In the genomic region with DNA sequence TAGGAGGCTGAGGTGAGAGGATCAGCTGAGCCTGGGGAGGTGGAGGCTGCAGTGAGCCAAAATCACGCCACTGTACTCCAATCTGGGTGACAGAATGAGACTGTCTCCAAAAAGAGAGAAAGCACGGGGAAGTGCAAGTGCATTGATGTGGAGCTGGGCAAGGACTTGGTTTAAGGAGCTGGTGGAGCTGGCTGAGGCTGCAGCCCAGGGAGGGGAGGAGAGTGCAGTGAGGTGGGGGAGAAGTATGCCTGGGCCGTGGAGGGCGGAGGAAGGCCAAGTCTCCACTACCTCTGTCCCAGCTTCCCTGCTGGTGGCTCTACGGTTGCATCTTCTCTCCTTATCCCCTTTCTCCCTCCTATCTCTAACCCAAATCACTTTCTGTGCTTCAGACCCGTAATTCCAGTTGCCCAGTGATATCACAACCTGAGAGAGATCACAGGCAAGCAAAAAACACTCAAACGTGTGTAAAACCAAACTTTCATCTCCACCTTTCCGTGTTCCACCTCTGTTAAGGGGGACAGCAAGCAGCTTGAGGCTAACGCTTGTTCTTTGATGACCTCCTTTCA, we compare ENCODE assay signal across 1 cellular context.
TF ChIP-seq lines count a peak whose summit lies in the region.

No MANE protein-coding gene starts in this region.

TF ChIP-seq in WTC11, 78 proteins besides CTCF, POLR2A, EP300 and RAD21 (continued from another document):
- TF ChIP-seq, protein P1, sequence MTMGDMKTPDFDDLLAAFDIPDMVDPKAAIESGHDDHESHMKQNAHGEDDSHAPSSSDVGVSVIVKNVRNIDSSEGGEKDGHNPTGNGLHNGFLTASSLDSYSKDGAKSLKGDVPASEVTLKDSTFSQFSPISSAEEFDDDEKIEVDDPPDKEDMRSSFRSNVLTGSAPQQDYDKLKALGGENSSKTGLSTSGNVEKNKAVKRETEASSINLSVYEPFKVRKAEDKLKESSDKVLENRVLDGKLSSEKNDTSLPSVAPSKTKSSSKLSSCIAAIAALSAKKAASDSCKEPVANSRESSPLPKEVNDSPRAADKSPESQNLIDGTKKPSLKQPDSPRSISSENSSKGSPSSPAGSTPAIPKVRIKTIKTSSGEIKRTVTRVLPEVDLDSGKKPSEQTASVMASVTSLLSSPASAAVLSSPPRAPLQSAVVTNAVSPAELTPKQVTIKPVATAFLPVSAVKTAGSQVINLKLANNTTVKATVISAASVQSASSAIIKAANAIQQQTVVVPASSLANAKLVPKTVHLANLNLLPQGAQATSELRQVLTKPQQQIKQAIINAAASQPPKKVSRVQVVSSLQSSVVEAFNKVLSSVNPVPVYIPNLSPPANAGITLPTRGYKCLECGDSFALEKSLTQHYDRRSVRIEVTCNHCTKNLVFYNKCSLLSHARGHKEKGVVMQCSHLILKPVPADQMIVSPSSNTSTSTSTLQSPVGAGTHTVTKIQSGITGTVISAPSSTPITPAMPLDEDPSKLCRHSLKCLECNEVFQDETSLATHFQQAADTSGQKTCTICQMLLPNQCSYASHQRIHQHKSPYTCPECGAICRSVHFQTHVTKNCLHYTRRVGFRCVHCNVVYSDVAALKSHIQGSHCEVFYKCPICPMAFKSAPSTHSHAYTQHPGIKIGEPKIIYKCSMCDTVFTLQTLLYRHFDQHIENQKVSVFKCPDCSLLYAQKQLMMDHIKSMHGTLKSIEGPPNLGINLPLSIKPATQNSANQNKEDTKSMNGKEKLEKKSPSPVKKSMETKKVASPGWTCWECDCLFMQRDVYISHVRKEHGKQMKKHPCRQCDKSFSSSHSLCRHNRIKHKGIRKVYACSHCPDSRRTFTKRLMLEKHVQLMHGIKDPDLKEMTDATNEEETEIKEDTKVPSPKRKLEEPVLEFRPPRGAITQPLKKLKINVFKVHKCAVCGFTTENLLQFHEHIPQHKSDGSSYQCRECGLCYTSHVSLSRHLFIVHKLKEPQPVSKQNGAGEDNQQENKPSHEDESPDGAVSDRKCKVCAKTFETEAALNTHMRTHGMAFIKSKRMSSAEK (CRISPR knock-in tag; IDR thresholded peaks at IDR 0.05; ENCODE audit: borderline replicate concordance): no peak
- TF ChIP-seq, protein P2, sequence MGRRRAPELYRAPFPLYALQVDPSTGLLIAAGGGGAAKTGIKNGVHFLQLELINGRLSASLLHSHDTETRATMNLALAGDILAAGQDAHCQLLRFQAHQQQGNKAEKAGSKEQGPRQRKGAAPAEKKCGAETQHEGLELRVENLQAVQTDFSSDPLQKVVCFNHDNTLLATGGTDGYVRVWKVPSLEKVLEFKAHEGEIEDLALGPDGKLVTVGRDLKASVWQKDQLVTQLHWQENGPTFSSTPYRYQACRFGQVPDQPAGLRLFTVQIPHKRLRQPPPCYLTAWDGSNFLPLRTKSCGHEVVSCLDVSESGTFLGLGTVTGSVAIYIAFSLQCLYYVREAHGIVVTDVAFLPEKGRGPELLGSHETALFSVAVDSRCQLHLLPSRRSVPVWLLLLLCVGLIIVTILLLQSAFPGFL (CRISPR knock-in tag; IDR thresholded peaks at IDR 0.05; ENCODE audit: borderline replicate concordance): no peak
- no peak for TF ChIP-seq NFYB (CRISPR knock-in tag; conservative IDR thresholded peaks at IDR 0.05; ENCODE audit: low read depth)
- no peak for TF ChIP-seq ZNF512 (CRISPR knock-in tag; IDR thresholded peaks at IDR 0.05; ENCODE audit: borderline replicate concordance)
- TF ChIP-seq SOX15 (CRISPR knock-in tag; IDR thresholded peaks at IDR 0.05): no peak
- no peak for TF ChIP-seq NFE2L1 (CRISPR knock-in tag; IDR thresholded peaks at IDR 0.05)
- no peak for TF ChIP-seq KAT7 (CRISPR knock-in tag; IDR thresholded peaks at IDR 0.05; ENCODE audit: borderline replicate concordance)
- no peak for TF ChIP-seq JUN (CRISPR knock-in tag; IDR thresholded peaks at IDR 0.05)
- TF ChIP-seq FOXJ3 (CRISPR knock-in tag; IDR thresholded peaks at IDR 0.05; ENCODE audit: borderline replicate concordance): no peak
